7 cellular contexts compared by ENCODE assay signal in the genomic region with DNA sequence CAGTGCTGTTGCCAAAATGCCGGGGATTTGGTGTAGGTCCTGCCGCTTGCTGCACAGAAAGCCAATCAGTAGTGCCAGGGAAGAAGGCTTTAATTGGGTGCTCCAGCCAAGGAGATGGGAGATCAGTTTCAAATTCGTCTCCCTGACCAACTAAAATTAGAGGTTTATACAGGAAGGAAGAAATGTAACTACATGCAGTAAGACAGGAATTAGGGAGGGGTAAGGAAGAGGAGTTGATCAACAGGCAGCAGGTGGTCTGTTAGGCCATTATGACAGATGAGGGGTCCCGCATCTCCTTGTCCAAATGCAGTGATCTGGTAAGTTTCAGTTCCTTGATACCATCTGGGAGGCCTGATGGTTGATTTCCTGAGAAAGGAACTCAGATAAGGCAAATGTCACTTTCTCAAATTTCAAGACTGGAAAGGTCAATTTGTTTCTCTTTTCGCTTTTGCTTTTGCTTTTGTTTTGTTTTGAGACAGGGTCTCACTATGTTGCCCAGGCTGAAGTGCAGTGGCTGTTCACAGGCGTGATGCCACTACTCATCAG. TPM values are rescaled to one million over a fixed set of nuclear protein-coding genes. Genes with fewer than 3 reads are reported as not detected.
A peak's percentile ranks its signal among the peaks of the same experiment; 100 is the strongest.
DNase-seq lines count a peak whose midpoint lies in the region; ATAC-seq and TF ChIP-seq lines count a peak whose summit lies in the region.
"Not testable (repeated sequence)": the region's sequence is repeated elsewhere in the genome, so short reads cannot be mapped to it uniquely, and the experiment has no call there.

No MANE protein-coding gene starts in this region.

- H3K4me1 ChIP-seq in BLaER1; OCI-LY7 (ENCODE audit: insufficient read depth, low read length, poor library complexity, severe bottlenecking): not testable (repeated sequence)

- not testable (repeated sequence) for H3K9ac ChIP-seq in BLaER1

- peaks cover 21% of the 10 kb centered on the region for H3K36me3 Mint-ChIP-seq in endothelial cell (ENCODE audit: low read depth, unreplicated experiment)
- H3K36me3 Mint-ChIP-seq in memory B cell: peaks cover 19% of the 10 kb centered on the region
- peaks cover 25% of the 10 kb centered on the region for H3K36me3 Mint-ChIP-seq in osteocyte (ENCODE audit: unreplicated experiment)

- H3K4me2 ChIP-seq in BLaER1; OCI-LY7 (ENCODE audit: low read length): not testable (repeated sequence)

- H3K27me3 Mint-ChIP-seq in endothelial cell (ENCODE audit: unreplicated experiment); memory B cell; osteocyte (ENCODE audit: unreplicated experiment): not testable (repeated sequence)

- not testable (repeated sequence) for H3K27ac ChIP-seq in BLaER1
- H3K27ac ChIP-seq in OCI-LY7 (ENCODE audit: low read depth, low read length, poor library complexity, severe bottlenecking): peak overlapping the region; percentile 46

- H3K4me3 ChIP-seq in BLaER1: peak overlapping the region; percentile 31; the same call in 1 of the 2 replicates
- H3K4me3 ChIP-seq in OCI-LY7 (ENCODE audit: low read depth, low read length, poor library complexity, severe bottlenecking): not testable (repeated sequence)

- H3K36me3 ChIP-seq in BLaER1 (peaks cover 41% of the 10 kb centered on the region), OCI-LY7 (ENCODE audit: insufficient read depth, low read length) (peaks cover 40% of the 10 kb centered on the region)

- in situ Hi-C loops in KBM-7 (cut with MboI; ENCODE audit: low pct_unique_long_range_greater_than_20kb, low sequenced_read_pairs): not testable (repeated sequence)

- H3K9me2 ChIP-seq in OCI-LY7 (ENCODE audit: insufficient read depth, low read length): not testable (repeated sequence)

- not testable (repeated sequence) for H3K9me3 Mint-ChIP-seq in endothelial cell (ENCODE audit: unreplicated experiment); memory B cell
- H3K9me3 Mint-ChIP-seq in osteocyte (ENCODE audit: unreplicated experiment): peaks cover 11% of the 10 kb centered on the region

- CTCF ChIA-PET in OCI-LY7 (lab: Charles Lee; ENCODE audit: unreplicated experiment): not testable (repeated sequence)

- H3K9me3 ChIP-seq in BLaER1: peaks cover 44% of the 10 kb centered on the region
- peaks cover 10% of the 10 kb centered on the region for H3K9me3 ChIP-seq in OCI-LY7 (ENCODE audit: low read length)

- BruUV-seq in OCI-LY7 (replicated peaks; lab: Mats Ljungman, UMichigan): not testable (repeated sequence)

- TF ChIP-seq CTCF in OCI-LY7 (conservative IDR thresholded peaks at IDR 0.05; ENCODE audit: low read length); endothelial cell (IDR thresholded peaks at IDR 0.05; ENCODE audit: unreplicated experiment); osteocyte (IDR thresholded peaks at IDR 0.05): not testable (repeated sequence)

- not testable (repeated sequence) for H3K79me2 ChIP-seq in OCI-LY7 (ENCODE audit: insufficient read depth, low read depth, low read length)

- not testable (repeated sequence) for H4K20me1 ChIP-seq in BLaER1; OCI-LY7 (ENCODE audit: insufficient read depth, low read length)

- POLR2A ChIA-PET in OCI-LY7 (lab: Charles Lee): not testable (repeated sequence)

- not testable (repeated sequence) for H3K4me1 Mint-ChIP-seq in endothelial cell (ENCODE audit: unreplicated experiment); memory B cell; osteocyte (ENCODE audit: unreplicated experiment)

- intact Hi-C loops in OCI-LY7 (cut with micrococcal nuclease; ENCODE audit: unreplicated experiment): not testable (repeated sequence)

- not testable (repeated sequence) for ATAC-seq in memory B cell (ENCODE audit: low read depth)

- H3K27me3 ChIP-seq in BLaER1: not testable (repeated sequence)

- not testable (repeated sequence) for H3K27ac Mint-ChIP-seq in endothelial cell (ENCODE audit: unreplicated experiment); osteocyte (ENCODE audit: unreplicated experiment)
- peak overlapping the region; percentile 76 for H3K27ac Mint-ChIP-seq in memory B cell

- not testable (repeated sequence) for H2AFZ ChIP-seq in OCI-LY7 (ENCODE audit: low read length)

- peak; percentile 14 for DNase-seq in KBM-7
- peak; percentile 45 for DNase-seq in OCI-LY7 (ENCODE audit: low spot score)
- peak; percentile 25 for DNase-seq in activated CD8-positive, alpha-beta memory T cell treated with anti-CD3 and anti-CD28 coated beads, Interleukin-2, amount 50 U/mL, for 48 hours
- not testable (repeated sequence) for DNase-seq in endothelial cell (ENCODE audit: low spot score); memory B cell (ENCODE audit: low spot score in 2 of 2)
- peak; percentile 7 for DNase-seq in osteocyte (ENCODE audit: extremely low spot score, unreplicated experiment)

- peak overlapping the region; percentile 80 for H3K4me3 Mint-ChIP-seq in endothelial cell (ENCODE audit: unreplicated experiment)
- not testable (repeated sequence) for H3K4me3 Mint-ChIP-seq in memory B cell; osteocyte (ENCODE audit: unreplicated experiment)

RNA-seq across cellular contexts. Expression of gene TYW1B, which starts 13.0 kb away (rescaled TPM):
- total RNA-seq in OCI-LY7 (2014; rRNA removed; shearing (Covaris generic)): 5.1 and 8.0 TPM in 2 replicates
- total RNA-seq in OCI-LY7 (2022) (6.2 and 7.2 TPM in 2 replicates), endothelial cell (ENCODE audit: unreplicated experiment) (1.9 TPM), osteocyte (1.6 and 2.3 TPM in 2 replicates)
